In genomic region chr1:23809751-23810171, GRCh38 we compare ENCODE assay signal across 8 cellular contexts. TPM values are rescaled to one million over a fixed set of nuclear protein-coding genes. Genes with fewer than 3 reads are reported as not detected.
DNase-seq lines count a peak whose midpoint lies in the region; ATAC-seq and TF ChIP-seq lines count a peak whose summit lies in the region.

No MANE protein-coding gene starts in this region.

- no peaks in the 10 kb centered on the region for H3K4me1 Mint-ChIP-seq in mesothelial cell of epicardium

- TF ChIP-seq CTCF in GM10248 (IDR thresholded peaks at IDR 0.05; ENCODE audit: control extremely low read depth, extremely low read depth, low read depth, missing control alignments) (peak; percentile 97), mesothelial cell of epicardium (IDR thresholded peaks at IDR 0.05; ENCODE audit: unreplicated experiment) (no peak)

- no peak overlapping the region for H3K4me3 Mint-ChIP-seq in mesothelial cell of epicardium

- peak; percentile 86 for DNase-seq in GM10248 (ENCODE audit: extremely low spot score)
- peak; percentile 85 for DNase-seq in NCI-H82 (lab: John Stamatoyannopoulos, UW)
- DNase-seq in activated CD4-positive, alpha-beta T cell treated with anti-CD3 and anti-CD28 coated beads, Interleukin-2, amount 50 U/mL, for 24 hours (ENCODE audit: low read depth in 1 of 2, low spot score in 1 of 2), result peak; percentile 61 to 73
- DNase-seq in mesothelial cell of epicardium (ENCODE audit: low spot score in 2 of 2, unreplicated experiment in 2 of 2), result no peak
- peak; percentile 62 for DNase-seq in stimulated activated CD8-positive, alpha-beta memory T cell treated with anti-CD3 and anti-CD28 coated beads, Interleukin-7, amount 100 ng/mL, for 24 hours (ENCODE audit: low read depth)

- peak; percentile 58 for ATAC-seq in HG03280 (IDR thresholded peaks at IDR 0.05; ENCODE audit: unreplicated experiment)
- no peak for ATAC-seq in GM18858 (IDR thresholded peaks at IDR 0.05; ENCODE audit: unreplicated experiment)

- peak overlapping the region; percentile 31 to 43 for H3K9ac ChIP-seq in duodenal mucosa (ENCODE audit: low read depth in 1 of 2, low read length in 2 of 2)

- H3K4me3 ChIP-seq in duodenal mucosa (ENCODE audit: low read depth in 1 of 2, low read length in 2 of 2), result no peak overlapping the region

- CTCF ChIA-PET in GM10248 (lab: Yijun Ruan, JAX), result interaction anchor here (0.7 to 12.5 kb wide), 34 partner anchors 13 to 327 kb away, joined by 3 to 185 read pairs (median 9); partner anchors contain the start of genes CNR2, FUCA1, GALE and HMGCL

- POLR2A ChIA-PET in GM10248 (lab: Yijun Ruan, JAX), result interaction anchor here (1.0 kb wide), 1 partner anchor 16 kb away, joined by 4 read pairs; the partner anchor contains the start of gene HMGCL

- H3K9me3 ChIP-seq in duodenal mucosa (ENCODE audit: control insufficient read depth in 1 of 2, low read length in 2 of 2), result no peaks in the 10 kb centered on the region

- peaks cover 22% of the 10 kb centered on the region for H3K36me3 Mint-ChIP-seq in mesothelial cell of epicardium

- H3K27me3 Mint-ChIP-seq in mesothelial cell of epicardium (ENCODE audit: low read depth), result no peaks in the 10 kb centered on the region

- H3K36me3 ChIP-seq in duodenal mucosa (ENCODE audit: control insufficient read depth in 1 of 2, insufficient read depth in 2 of 2, low read length in 2 of 2), result peaks cover 20 to 44% of the 10 kb centered on the region in 2 donors

- H3K27ac Mint-ChIP-seq in mesothelial cell of epicardium, result peak overlapping the region; percentile 15

- peak overlapping the region; percentile 40 for H3K27ac ChIP-seq in duodenal mucosa (ENCODE audit: low read depth, low read length)

- H3K4me1 ChIP-seq in duodenal mucosa (ENCODE audit: control insufficient read depth in 1 of 2, insufficient read depth in 2 of 2, low read length in 2 of 2), result peaks cover 13 to 20% of the 10 kb centered on the region in 2 donors

- no peaks in the 10 kb centered on the region for H3K9me3 Mint-ChIP-seq in mesothelial cell of epicardium

- H3K27me3 ChIP-seq in duodenal mucosa (ENCODE audit: control insufficient read depth in 1 of 2, insufficient read depth in 2 of 2, low read length in 2 of 2), result no peaks in the 10 kb centered on the region

RNA-seq across cellular contexts. Expression of gene GALE, which starts 9.2 kb away (rescaled TPM):
- total RNA-seq in mesothelial cell of epicardium, result 22.5 to 26.9 TPM (median 26.9 TPM) in 3 replicates

RNA-seq across cellular contexts. Expression of gene HMGCL, which starts 15.5 kb away (rescaled TPM):
- total RNA-seq in mesothelial cell of epicardium, result 27.4 to 30.7 TPM (median 29.2 TPM) in 3 replicates

RNA-seq across cellular contexts. Expression of gene LYPLA2, which starts 18.8 kb away (rescaled TPM):
- total RNA-seq in mesothelial cell of epicardium, result 75.5 to 79.1 TPM (median 76.3 TPM) in 3 replicates

RNA-seq across cellular contexts. Expression of gene PITHD1, which starts 31.5 kb away (rescaled TPM):
- total RNA-seq in mesothelial cell of epicardium, result 52.1 to 53.9 TPM (median 52.7 TPM) in 3 replicates

RNA-seq across cellular contexts. Expression of gene FUCA1, which starts 58.3 kb away (rescaled TPM):
- total RNA-seq in mesothelial cell of epicardium, result 18.9 to 21.3 TPM (median 19.0 TPM) in 3 replicates

Comparison
In these comparisons a context has a peak if more than half of its experiments do, and no peak if none do; other contexts are left out.
1. DNase-seq: peak in GM10248 (single experiment), NCI-H82 (single experiment), activated CD4-positive, alpha-beta T cell treated with anti-CD3 and anti-CD28 coated beads, Interleukin-2, amount 50 U/mL, for 24 hours (2 of 2) and stimulated activated CD8-positive, alpha-beta memory T cell treated with anti-CD3 and anti-CD28 coated beads, Interleukin-7, amount 100 ng/mL, for 24 hours (single experiment); none in mesothelial cell of epicardium (0 of 2).